In genomic region chr13:51646041-51646670, GRCh38 we compare ENCODE assay signal across 9 cellular contexts.
DNase-seq lines count a peak whose midpoint lies in the region; ATAC-seq and TF ChIP-seq lines count a peak whose summit lies in the region.
"Had no signal": no experiment of that assay in that cellular context is flagged by ENCODE, and none has a peak within 500 bp of the region (broad histone marks: within the 10 kb centered on the region; RNA-seq: fewer than 3 reads in every experiment).

No MANE protein-coding gene starts in this region.

- H4K20me1 ChIP-seq in GM23248 (ENCODE audit: insufficient read depth) = no peaks in the 10 kb centered on the region

- peak overlapping the region; percentile 83 for H3K9ac ChIP-seq in GM23248

- H3K27me3 ChIP-seq in GM23248 (replicated peaks; ENCODE audit: insufficient read depth) = no peaks in the 10 kb centered on the region

- H3K4me3 ChIP-seq in GM23248 = no peak overlapping the region; the same call in 1 of the 2 replicates

- H3K79me2 ChIP-seq in GM23248 (ENCODE audit: insufficient read depth) = peaks cover 71% of the 10 kb centered on the region

- H3K9me2 ChIP-seq in GM23248 (ENCODE audit: insufficient read depth) = no peaks in the 10 kb centered on the region

- peak overlapping the region; percentile 99 for H3K27ac ChIP-seq in GM23248

- in situ Hi-C loops in GM23248 (cut with MboI) = no loop called here

- ATAC-seq in WTC11 (peak; percentile 84), GM19452 (IDR thresholded peaks at IDR 0.05; ENCODE audit: unreplicated experiment) (no peak)

- H3K4me1 ChIP-seq in GM23248 (ENCODE audit: insufficient read depth) = peaks cover 49% of the 10 kb centered on the region

- H3K36me3 Mint-ChIP-seq in WTC11 (peaks cover 3% of the 10 kb centered on the region; the same call in 1 of the 2 replicates), endothelial cell (ENCODE audit: low read depth, unreplicated experiment) (peaks cover 4% of the 10 kb centered on the region)

- no peak overlapping the region for H2AFZ ChIP-seq in GM23248

- 88 to 89% methylated on average over 10 of the region's 10 CpGs for WGBS in GM23248 (ENCODE audit: low coverage in 1 of 2, low lambda C conversion rate in 2 of 2, missing lambda C conversion rate in 2 of 2), 2 experiments

- H3K27me3 Mint-ChIP-seq in WTC11 (ENCODE audit: low read depth) = no peaks in the 10 kb centered on the region
- peaks cover 9% of the 10 kb centered on the region for H3K27me3 Mint-ChIP-seq in endothelial cell (ENCODE audit: unreplicated experiment)

- peak overlapping the region; percentile 91 for H3K4me2 ChIP-seq in GM23248 (ENCODE audit: unreplicated experiment)

- CTCF ChIA-PET in WTC11 (lab: Charles Lee) = no interaction called here

- H3F3A ChIP-seq in GM23248 (ENCODE audit: insufficient read depth) = peaks cover 39% of the 10 kb centered on the region

- H3K4me3 Mint-ChIP-seq in WTC11 = peak overlapping the region; percentile 28
- peak overlapping the region; percentile 21 for H3K4me3 Mint-ChIP-seq in endothelial cell (ENCODE audit: unreplicated experiment)

- H3K27ac Mint-ChIP-seq in WTC11 = peak overlapping the region; percentile 87
- peak overlapping the region; percentile 86 for H3K27ac Mint-ChIP-seq in endothelial cell (ENCODE audit: unreplicated experiment)

- DNase-seq in GM23248 (no peak), WTC11 (ENCODE audit: low spot score) (no peak), endothelial cell (ENCODE audit: low spot score) (no peak), renal cortical epithelial cell (ENCODE audit: low read depth) (peak; percentile 43), DMS79 (lab: John Stamatoyannopoulos, UW) (no peak), NCI-H1930 (lab: John Stamatoyannopoulos, UW) (no peak)
- DNase-seq: left ventricle myocardium superior, NCI-H1436 treated with DMSO at 0.1 percent for 48 hours had no signal

- peaks cover 50% of the 10 kb centered on the region for H3K4me1 Mint-ChIP-seq in WTC11
- H3K4me1 Mint-ChIP-seq in endothelial cell (ENCODE audit: unreplicated experiment) = peaks cover 51% of the 10 kb centered on the region

- H3K9me3 ChIP-seq in GM23248 (ENCODE audit: low read depth) = no peaks in the 10 kb centered on the region

- no peak for TF ChIP-seq CTCF in WTC11 (IDR thresholded peaks at IDR 0.05)
- TF ChIP-seq CTCF in endothelial cell (IDR thresholded peaks at IDR 0.05; ENCODE audit: unreplicated experiment) = no peak

- peaks cover 3% of the 10 kb centered on the region for H3K9me3 Mint-ChIP-seq in WTC11
- no peaks in the 10 kb centered on the region for H3K9me3 Mint-ChIP-seq in endothelial cell (ENCODE audit: unreplicated experiment)

- no peaks in the 10 kb centered on the region for H3K36me3 ChIP-seq in GM23248 (ENCODE audit: low read depth)

- POLR2A ChIA-PET in WTC11 (lab: Charles Lee) = no interaction called here

TF ChIP-seq in WTC11, 78 proteins besides CTCF, POLR2A, EP300 and RAD21:
- TF ChIP-seq USF2 (CRISPR knock-in tag; IDR thresholded peaks at IDR 0.05) (peak; percentile 43; the same call in 1 of the 2 replicates), TEAD1 (CRISPR knock-in tag; IDR thresholded peaks at IDR 0.05) (0 out of 2 replicates have a peak, but pooled peaks have one; percentile 38), NFYB (CRISPR knock-in tag; conservative IDR thresholded peaks at IDR 0.05; ENCODE audit: low read depth) (no peak), ZNF396 (CRISPR knock-in tag; IDR thresholded peaks at IDR 0.05; ENCODE audit: borderline replicate concordance) (no peak), ZSCAN18 (CRISPR knock-in tag; IDR thresholded peaks at IDR 0.05) (no peak), RELA (CRISPR knock-in tag; IDR thresholded peaks at IDR 0.05; ENCODE audit: borderline replicate concordance) (no peak), ZNF317 (CRISPR knock-in tag; IDR thresholded peaks at IDR 0.05; ENCODE audit: borderline replicate concordance, low read depth) (no peak), ESRRA (CRISPR knock-in tag; IDR thresholded peaks at IDR 0.05; ENCODE audit: borderline replicate concordance) (no peak), TP53 (CRISPR knock-in tag; IDR thresholded peaks at IDR 0.05) (no peak), FOXK1 (CRISPR knock-in tag; IDR thresholded peaks at IDR 0.05) (no peak; the same call in 1 of the 2 replicates)
- TF ChIP-seq, protein P1, sequence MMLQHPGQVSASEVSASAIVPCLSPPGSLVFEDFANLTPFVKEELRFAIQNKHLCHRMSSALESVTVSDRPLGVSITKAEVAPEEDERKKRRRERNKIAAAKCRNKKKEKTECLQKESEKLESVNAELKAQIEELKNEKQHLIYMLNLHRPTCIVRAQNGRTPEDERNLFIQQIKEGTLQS (CRISPR knock-in tag; conservative IDR thresholded peaks at IDR 0.05) = no peak
